In the genomic region with DNA sequence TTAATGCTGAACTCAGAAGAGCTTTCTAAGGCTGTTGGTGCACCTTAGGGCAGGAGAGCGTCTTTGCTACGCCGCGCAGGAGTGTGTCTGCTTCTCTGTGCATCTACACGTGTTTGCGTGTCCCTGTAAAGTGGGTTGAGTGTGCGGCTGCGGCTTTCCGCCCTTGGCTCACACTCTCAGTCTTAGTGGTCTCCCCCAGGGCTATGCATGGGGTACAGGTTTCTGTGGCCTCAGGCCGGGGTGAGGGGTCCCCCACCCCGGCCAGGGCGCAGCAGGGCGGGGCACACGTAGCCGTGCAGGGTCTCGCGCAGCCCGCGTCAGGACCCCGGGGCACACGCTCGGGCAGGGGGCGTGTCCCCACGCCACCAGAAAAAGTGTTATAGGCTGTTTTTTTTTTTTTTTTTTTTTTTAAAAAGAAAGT, we compare ENCODE assay signal across 7 cellular contexts. TPM values are rescaled to one million over a fixed set of nuclear protein-coding genes. Genes with fewer than 3 reads are reported as not detected.
DNase-seq lines count a peak whose midpoint lies in the region; ATAC-seq and TF ChIP-seq lines count a peak whose summit lies in the region.

No MANE protein-coding gene starts in this region.

- H4K20me1 ChIP-seq in OCI-LY1 (ENCODE audit: insufficient read depth, low read length), result no peaks in the 10 kb centered on the region

- H3K4me1 Mint-ChIP-seq in activated T-helper 2 cell treated with anti-CD3 and anti-CD28 coated beads, Interferon-gamma antibody, Interleukin-2, Interleukin-4, amounts not matched to agents 10 μg/mL and 5 μg/mL and 100 μg/mL, durations not matched to agents 14 hours and 24 hours and 36 hours (ENCODE audit: low read depth), result peaks cover 31% of the 10 kb centered on the region

- no peaks in the 10 kb centered on the region for H3K27me3 Mint-ChIP-seq in activated T-helper 2 cell treated with anti-CD3 and anti-CD28 coated beads, Interferon-gamma antibody, Interleukin-2, Interleukin-4, amounts not matched to agents 10 μg/mL and 5 μg/mL and 100 μg/mL, durations not matched to agents 14 hours and 24 hours and 36 hours (ENCODE audit: low read depth)

- peak; percentile 70 for ATAC-seq in GM18873 (IDR thresholded peaks at IDR 0.05; ENCODE audit: low FRiP score, unreplicated experiment)
- peak; percentile 45 for ATAC-seq in HG02938 (IDR thresholded peaks at IDR 0.05; ENCODE audit: unreplicated experiment)
- no peak for ATAC-seq in gastroesophageal sphincter

- WGBS in gastroesophageal sphincter (ENCODE audit: low coverage in 1 of 2), 2 donors, result 0% methylated on average over 4 of the region's 24 CpGs; no CpG with 5 or more reads in 1 of the 2 donors

- no peaks in the 10 kb centered on the region for H3F3A ChIP-seq in OCI-LY1 (ENCODE audit: insufficient read depth, low read length)

- H3K36me3 ChIP-seq in OCI-LY1 (ENCODE audit: insufficient read depth, low read length), result no peaks in the 10 kb centered on the region
- H3K36me3 ChIP-seq in gastroesophageal sphincter, result no peaks in the 10 kb centered on the region

- peaks cover 19% of the 10 kb centered on the region for H3K36me3 Mint-ChIP-seq in activated T-helper 2 cell treated with anti-CD3 and anti-CD28 coated beads, Interferon-gamma antibody, Interleukin-2, Interleukin-4, amounts not matched to agents 10 μg/mL and 5 μg/mL and 100 μg/mL, durations not matched to agents 14 hours and 24 hours and 36 hours (ENCODE audit: low read depth)

- intact Hi-C loops in activated T-helper 2 cell treated with anti-CD3 and anti-CD28 coated beads, Interferon-gamma antibody, Interleukin-2, Interleukin-4, amounts not matched to agents 10 μg/mL and 5 μg/mL and 100 μg/mL, durations not matched to agents 14 hours and 24 hours and 36 hours (cut with micrococcal nuclease), result loop anchor here (1.0 to 5.0 kb wide), 6 partner anchors 14 to 588 kb away; partner anchors contain the start of genes CNEP1R1 and HEATR3
- intact Hi-C loops in posterior cingulate gyrus (cut with DNase I), result loop anchor here (2.0 to 5.0 kb wide), 3 partner anchors 86 to 215 kb away; partner anchors contain the start of genes BRD7 and CNEP1R1

- peak overlapping the region; percentile 72 for H3K4me3 ChIP-seq in OCI-LY1 (ENCODE audit: low read depth, low read length, poor library complexity, severe bottlenecking)
- peak overlapping the region; percentile 85 to 93 for H3K4me3 ChIP-seq in gastroesophageal sphincter

- no peak for TF ChIP-seq EP300 in gastroesophageal sphincter (IDR thresholded peaks at IDR 0.05)

- no peaks in the 10 kb centered on the region for H3K9me3 ChIP-seq in OCI-LY1 (ENCODE audit: low read length)
- no peaks in the 10 kb centered on the region for H3K9me3 ChIP-seq in gastroesophageal sphincter

- H3K4me1 ChIP-seq in OCI-LY1 (ENCODE audit: insufficient read depth, low read length, severe bottlenecking) (peaks cover 30% of the 10 kb centered on the region), gastroesophageal sphincter (peaks cover 0 to 44% (median 0%) of the 10 kb centered on the region in 3 donors)

- no peaks in the 10 kb centered on the region for H3K9me3 Mint-ChIP-seq in activated T-helper 2 cell treated with anti-CD3 and anti-CD28 coated beads, Interferon-gamma antibody, Interleukin-2, Interleukin-4, amounts not matched to agents 10 μg/mL and 5 μg/mL and 100 μg/mL, durations not matched to agents 14 hours and 24 hours and 36 hours

- peak overlapping the region; percentile 96 for H3K27ac Mint-ChIP-seq in activated T-helper 2 cell treated with anti-CD3 and anti-CD28 coated beads, Interferon-gamma antibody, Interleukin-2, Interleukin-4, amounts not matched to agents 10 μg/mL and 5 μg/mL and 100 μg/mL, durations not matched to agents 14 hours and 24 hours and 36 hours

- H3K27ac ChIP-seq in OCI-LY1 (ENCODE audit: low read depth, low read length, poor library complexity, severe bottlenecking), result peak overlapping the region; percentile 58
- peak overlapping the region; percentile 60 to 98 (median 96) for H3K27ac ChIP-seq in gastroesophageal sphincter

- peak overlapping the region; percentile 90 for H3K4me3 Mint-ChIP-seq in activated T-helper 2 cell treated with anti-CD3 and anti-CD28 coated beads, Interferon-gamma antibody, Interleukin-2, Interleukin-4, amounts not matched to agents 10 μg/mL and 5 μg/mL and 100 μg/mL, durations not matched to agents 14 hours and 24 hours and 36 hours (ENCODE audit: low read depth)

- TF ChIP-seq CTCF in OCI-LY1 (IDR thresholded peaks at IDR 0.05; ENCODE audit: low read length) (no peak), gastroesophageal sphincter (IDR thresholded peaks at IDR 0.05) (no peak)

- H3K27me3 ChIP-seq in OCI-LY1 (ENCODE audit: insufficient read depth, low read length), result no peaks in the 10 kb centered on the region
- no peaks in the 10 kb centered on the region for H3K27me3 ChIP-seq in gastroesophageal sphincter

- TF ChIP-seq POLR2A in gastroesophageal sphincter (IDR thresholded peaks at IDR 0.05), result no peak

- H2AFZ ChIP-seq in OCI-LY1 (ENCODE audit: low read length), result peak overlapping the region; percentile 56

- H3K4me2 ChIP-seq in OCI-LY1 (ENCODE audit: low read length), result peak overlapping the region; percentile 73

- peaks cover 35% of the 10 kb centered on the region for H3K79me2 ChIP-seq in OCI-LY1 (ENCODE audit: insufficient read depth, low read length)

- DNase-seq in activated T-helper 2 cell treated with anti-CD3 and anti-CD28 coated beads, Interferon-gamma antibody, Interleukin-2, Interleukin-4, amounts not matched to agents 10 μg/mL and 5 μg/mL and 100 μg/mL, durations not matched to agents 14 hours and 24 hours and 36 hours (ENCODE audit: low spot score), result peak; percentile 74
- DNase-seq in posterior cingulate gyrus, result peak in 9 of 10 donors; percentile 14 to 88 (median 30)
- DNase-seq in ureter (ENCODE audit: low spot score), result peak; percentile 55

- peak overlapping the region; percentile 75 for H3K9ac ChIP-seq in OCI-LY1 (ENCODE audit: low read length)

- H3K9me2 ChIP-seq in OCI-LY1 (ENCODE audit: low read depth, low read length), result no peaks in the 10 kb centered on the region

RNA-seq across cellular contexts. Expression of gene TENT4B, which starts 0.7 kb away (rescaled TPM):
- total RNA-seq in activated T-helper 2 cell treated with anti-CD3 and anti-CD28 coated beads, Interferon-gamma antibody, Interleukin-2, Interleukin-4, amounts not matched to agents 10 μg/mL and 5 μg/mL and 100 μg/mL, durations not matched to agents 14 hours and 24 hours and 36 hours, result 15.9 and 16.8 TPM in 2 replicates
- 10 to 100 TPM; 13.9 to 25.7 (median 20.9) TPM for total RNA-seq in gastroesophageal sphincter
- 17.4 TPM for total RNA-seq in ureter
